ENCODE assay signal across 1 cellular context in the genomic region with DNA sequence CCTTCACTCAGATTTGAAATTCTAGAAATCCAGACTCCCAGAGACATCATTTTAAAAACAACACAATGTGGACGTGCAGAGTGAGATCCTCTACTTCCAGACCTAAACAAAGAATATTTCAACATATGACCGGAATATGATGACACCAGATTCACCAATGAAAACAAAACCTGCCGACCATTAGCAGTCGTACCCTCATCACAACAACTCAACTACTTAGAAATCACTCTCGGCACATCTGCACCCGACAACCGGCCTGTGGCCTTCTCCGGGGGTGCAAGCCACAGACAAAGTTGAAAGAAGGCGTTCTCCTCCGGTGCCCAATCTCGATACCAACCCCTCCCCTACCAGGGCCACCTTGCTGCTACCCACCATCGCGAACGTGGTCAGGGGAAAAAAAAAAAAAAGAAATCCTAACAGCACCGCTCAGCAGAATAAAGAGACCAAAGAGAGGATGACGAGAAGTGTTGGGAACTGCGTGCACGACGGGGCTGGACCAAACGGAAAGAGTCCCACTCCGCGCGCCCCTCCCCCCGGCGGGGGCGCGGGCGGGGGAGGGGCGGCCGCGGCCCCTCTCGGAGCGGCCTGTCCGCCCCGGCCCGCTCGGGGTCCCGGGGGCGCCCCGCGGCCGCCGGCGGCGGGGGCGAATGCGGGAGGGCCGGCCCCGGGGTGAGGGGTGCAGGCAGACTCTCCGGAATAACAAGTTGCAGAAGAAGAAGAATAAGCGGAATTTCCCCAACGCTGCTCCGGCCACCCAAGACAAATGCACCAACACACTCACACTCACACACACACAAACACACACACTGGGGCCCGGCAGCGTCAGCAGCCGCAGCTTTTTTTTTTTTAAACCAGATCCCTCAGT.
TF ChIP-seq lines count a peak whose summit lies in the region.

No MANE protein-coding gene starts in this region.

TF ChIP-seq in K562, 482 proteins besides CTCF, POLR2A, EP300 and RAD21 (continued from another document and continues in another):
- TF ChIP-seq, protein P1, sequence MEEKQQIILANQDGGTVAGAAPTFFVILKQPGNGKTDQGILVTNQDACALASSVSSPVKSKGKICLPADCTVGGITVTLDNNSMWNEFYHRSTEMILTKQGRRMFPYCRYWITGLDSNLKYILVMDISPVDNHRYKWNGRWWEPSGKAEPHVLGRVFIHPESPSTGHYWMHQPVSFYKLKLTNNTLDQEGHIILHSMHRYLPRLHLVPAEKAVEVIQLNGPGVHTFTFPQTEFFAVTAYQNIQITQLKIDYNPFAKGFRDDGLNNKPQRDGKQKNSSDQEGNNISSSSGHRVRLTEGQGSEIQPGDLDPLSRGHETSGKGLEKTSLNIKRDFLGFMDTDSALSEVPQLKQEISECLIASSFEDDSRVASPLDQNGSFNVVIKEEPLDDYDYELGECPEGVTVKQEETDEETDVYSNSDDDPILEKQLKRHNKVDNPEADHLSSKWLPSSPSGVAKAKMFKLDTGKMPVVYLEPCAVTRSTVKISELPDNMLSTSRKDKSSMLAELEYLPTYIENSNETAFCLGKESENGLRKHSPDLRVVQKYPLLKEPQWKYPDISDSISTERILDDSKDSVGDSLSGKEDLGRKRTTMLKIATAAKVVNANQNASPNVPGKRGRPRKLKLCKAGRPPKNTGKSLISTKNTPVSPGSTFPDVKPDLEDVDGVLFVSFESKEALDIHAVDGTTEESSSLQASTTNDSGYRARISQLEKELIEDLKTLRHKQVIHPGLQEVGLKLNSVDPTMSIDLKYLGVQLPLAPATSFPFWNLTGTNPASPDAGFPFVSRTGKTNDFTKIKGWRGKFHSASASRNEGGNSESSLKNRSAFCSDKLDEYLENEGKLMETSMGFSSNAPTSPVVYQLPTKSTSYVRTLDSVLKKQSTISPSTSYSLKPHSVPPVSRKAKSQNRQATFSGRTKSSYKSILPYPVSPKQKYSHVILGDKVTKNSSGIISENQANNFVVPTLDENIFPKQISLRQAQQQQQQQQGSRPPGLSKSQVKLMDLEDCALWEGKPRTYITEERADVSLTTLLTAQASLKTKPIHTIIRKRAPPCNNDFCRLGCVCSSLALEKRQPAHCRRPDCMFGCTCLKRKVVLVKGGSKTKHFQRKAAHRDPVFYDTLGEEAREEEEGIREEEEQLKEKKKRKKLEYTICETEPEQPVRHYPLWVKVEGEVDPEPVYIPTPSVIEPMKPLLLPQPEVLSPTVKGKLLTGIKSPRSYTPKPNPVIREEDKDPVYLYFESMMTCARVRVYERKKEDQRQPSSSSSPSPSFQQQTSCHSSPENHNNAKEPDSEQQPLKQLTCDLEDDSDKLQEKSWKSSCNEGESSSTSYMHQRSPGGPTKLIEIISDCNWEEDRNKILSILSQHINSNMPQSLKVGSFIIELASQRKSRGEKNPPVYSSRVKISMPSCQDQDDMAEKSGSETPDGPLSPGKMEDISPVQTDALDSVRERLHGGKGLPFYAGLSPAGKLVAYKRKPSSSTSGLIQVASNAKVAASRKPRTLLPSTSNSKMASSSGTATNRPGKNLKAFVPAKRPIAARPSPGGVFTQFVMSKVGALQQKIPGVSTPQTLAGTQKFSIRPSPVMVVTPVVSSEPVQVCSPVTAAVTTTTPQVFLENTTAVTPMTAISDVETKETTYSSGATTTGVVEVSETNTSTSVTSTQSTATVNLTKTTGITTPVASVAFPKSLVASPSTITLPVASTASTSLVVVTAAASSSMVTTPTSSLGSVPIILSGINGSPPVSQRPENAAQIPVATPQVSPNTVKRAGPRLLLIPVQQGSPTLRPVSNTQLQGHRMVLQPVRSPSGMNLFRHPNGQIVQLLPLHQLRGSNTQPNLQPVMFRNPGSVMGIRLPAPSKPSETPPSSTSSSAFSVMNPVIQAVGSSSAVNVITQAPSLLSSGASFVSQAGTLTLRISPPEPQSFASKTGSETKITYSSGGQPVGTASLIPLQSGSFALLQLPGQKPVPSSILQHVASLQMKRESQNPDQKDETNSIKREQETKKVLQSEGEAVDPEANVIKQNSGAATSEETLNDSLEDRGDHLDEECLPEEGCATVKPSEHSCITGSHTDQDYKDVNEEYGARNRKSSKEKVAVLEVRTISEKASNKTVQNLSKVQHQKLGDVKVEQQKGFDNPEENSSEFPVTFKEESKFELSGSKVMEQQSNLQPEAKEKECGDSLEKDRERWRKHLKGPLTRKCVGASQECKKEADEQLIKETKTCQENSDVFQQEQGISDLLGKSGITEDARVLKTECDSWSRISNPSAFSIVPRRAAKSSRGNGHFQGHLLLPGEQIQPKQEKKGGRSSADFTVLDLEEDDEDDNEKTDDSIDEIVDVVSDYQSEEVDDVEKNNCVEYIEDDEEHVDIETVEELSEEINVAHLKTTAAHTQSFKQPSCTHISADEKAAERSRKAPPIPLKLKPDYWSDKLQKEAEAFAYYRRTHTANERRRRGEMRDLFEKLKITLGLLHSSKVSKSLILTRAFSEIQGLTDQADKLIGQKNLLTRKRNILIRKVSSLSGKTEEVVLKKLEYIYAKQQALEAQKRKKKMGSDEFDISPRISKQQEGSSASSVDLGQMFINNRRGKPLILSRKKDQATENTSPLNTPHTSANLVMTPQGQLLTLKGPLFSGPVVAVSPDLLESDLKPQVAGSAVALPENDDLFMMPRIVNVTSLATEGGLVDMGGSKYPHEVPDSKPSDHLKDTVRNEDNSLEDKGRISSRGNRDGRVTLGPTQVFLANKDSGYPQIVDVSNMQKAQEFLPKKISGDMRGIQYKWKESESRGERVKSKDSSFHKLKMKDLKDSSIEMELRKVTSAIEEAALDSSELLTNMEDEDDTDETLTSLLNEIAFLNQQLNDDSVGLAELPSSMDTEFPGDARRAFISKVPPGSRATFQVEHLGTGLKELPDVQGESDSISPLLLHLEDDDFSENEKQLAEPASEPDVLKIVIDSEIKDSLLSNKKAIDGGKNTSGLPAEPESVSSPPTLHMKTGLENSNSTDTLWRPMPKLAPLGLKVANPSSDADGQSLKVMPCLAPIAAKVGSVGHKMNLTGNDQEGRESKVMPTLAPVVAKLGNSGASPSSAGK (IDR thresholded peaks at IDR 0.05): no peak
- TF ChIP-seq TEAD4 (IDR thresholded peaks at IDR 0.05; ENCODE audit: low read length): no peak
- no peak for TF ChIP-seq TEAD4 (CRISPR knock-in tag; IDR thresholded peaks at IDR 0.05; ENCODE audit: borderline replicate concordance)
- no peak for TF ChIP-seq ZNF354B (CRISPR knock-in tag; IDR thresholded peaks at IDR 0.05)
- TF ChIP-seq, protein P2, sequence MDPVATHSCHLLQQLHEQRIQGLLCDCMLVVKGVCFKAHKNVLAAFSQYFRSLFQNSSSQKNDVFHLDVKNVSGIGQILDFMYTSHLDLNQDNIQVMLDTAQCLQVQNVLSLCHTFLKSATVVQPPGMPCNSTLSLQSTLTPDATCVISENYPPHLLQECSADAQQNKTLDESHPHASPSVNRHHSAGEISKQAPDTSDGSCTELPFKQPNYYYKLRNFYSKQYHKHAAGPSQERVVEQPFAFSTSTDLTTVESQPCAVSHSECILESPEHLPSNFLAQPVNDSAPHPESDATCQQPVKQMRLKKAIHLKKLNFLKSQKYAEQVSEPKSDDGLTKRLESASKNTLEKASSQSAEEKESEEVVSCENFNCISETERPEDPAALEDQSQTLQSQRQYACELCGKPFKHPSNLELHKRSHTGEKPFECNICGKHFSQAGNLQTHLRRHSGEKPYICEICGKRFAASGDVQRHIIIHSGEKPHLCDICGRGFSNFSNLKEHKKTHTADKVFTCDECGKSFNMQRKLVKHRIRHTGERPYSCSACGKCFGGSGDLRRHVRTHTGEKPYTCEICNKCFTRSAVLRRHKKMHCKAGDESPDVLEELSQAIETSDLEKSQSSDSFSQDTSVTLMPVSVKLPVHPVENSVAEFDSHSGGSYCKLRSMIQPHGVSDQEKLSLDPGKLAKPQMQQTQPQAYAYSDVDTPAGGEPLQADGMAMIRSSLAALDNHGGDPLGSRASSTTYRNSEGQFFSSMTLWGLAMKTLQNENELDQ (CRISPR knock-in tag; IDR thresholded peaks at IDR 0.05; ENCODE audit: borderline replicate concordance): no peak
- no peak for TF ChIP-seq ZNF263 (CRISPR knock-in tag; IDR thresholded peaks at IDR 0.05; ENCODE audit: borderline replicate concordance)
- no peak for TF ChIP-seq FOXA3 (CRISPR knock-in tag; conservative IDR thresholded peaks at IDR 0.05 in 1 of 2, IDR thresholded peaks at IDR 0.05 in 1 of 2)
- TF ChIP-seq, protein P3, sequence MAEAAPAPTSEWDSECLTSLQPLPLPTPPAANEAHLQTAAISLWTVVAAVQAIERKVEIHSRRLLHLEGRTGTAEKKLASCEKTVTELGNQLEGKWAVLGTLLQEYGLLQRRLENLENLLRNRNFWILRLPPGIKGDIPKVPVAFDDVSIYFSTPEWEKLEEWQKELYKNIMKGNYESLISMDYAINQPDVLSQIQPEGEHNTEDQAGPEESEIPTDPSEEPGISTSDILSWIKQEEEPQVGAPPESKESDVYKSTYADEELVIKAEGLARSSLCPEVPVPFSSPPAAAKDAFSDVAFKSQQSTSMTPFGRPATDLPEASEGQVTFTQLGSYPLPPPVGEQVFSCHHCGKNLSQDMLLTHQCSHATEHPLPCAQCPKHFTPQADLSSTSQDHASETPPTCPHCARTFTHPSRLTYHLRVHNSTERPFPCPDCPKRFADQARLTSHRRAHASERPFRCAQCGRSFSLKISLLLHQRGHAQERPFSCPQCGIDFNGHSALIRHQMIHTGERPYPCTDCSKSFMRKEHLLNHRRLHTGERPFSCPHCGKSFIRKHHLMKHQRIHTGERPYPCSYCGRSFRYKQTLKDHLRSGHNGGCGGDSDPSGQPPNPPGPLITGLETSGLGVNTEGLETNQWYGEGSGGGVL (CRISPR knock-in tag; IDR thresholded peaks at IDR 0.05): no peak
- TF ChIP-seq, protein P4, sequence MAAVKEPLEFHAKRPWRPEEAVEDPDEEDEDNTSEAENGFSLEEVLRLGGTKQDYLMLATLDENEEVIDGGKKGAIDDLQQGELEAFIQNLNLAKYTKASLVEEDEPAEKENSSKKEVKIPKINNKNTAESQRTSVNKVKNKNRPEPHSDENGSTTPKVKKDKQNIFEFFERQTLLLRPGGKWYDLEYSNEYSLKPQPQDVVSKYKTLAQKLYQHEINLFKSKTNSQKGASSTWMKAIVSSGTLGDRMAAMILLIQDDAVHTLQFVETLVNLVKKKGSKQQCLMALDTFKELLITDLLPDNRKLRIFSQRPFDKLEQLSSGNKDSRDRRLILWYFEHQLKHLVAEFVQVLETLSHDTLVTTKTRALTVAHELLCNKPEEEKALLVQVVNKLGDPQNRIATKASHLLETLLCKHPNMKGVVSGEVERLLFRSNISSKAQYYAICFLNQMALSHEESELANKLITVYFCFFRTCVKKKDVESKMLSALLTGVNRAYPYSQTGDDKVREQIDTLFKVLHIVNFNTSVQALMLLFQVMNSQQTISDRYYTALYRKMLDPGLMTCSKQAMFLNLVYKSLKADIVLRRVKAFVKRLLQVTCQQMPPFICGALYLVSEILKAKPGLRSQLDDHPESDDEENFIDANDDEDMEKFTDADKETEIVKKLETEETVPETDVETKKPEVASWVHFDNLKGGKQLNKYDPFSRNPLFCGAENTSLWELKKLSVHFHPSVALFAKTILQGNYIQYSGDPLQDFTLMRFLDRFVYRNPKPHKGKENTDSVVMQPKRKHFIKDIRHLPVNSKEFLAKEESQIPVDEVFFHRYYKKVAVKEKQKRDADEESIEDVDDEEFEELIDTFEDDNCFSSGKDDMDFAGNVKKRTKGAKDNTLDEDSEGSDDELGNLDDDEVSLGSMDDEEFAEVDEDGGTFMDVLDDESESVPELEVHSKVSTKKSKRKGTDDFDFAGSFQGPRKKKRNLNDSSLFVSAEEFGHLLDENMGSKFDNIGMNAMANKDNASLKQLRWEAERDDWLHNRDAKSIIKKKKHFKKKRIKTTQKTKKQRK (IDR thresholded peaks at IDR 0.05; ENCODE audit: borderline replicate concordance, low read depth, low read length): no peak
- TF ChIP-seq PTBP1 (IDR thresholded peaks at IDR 0.05; ENCODE audit: low read depth, low read length): no peak
- TF ChIP-seq, protein P5, sequence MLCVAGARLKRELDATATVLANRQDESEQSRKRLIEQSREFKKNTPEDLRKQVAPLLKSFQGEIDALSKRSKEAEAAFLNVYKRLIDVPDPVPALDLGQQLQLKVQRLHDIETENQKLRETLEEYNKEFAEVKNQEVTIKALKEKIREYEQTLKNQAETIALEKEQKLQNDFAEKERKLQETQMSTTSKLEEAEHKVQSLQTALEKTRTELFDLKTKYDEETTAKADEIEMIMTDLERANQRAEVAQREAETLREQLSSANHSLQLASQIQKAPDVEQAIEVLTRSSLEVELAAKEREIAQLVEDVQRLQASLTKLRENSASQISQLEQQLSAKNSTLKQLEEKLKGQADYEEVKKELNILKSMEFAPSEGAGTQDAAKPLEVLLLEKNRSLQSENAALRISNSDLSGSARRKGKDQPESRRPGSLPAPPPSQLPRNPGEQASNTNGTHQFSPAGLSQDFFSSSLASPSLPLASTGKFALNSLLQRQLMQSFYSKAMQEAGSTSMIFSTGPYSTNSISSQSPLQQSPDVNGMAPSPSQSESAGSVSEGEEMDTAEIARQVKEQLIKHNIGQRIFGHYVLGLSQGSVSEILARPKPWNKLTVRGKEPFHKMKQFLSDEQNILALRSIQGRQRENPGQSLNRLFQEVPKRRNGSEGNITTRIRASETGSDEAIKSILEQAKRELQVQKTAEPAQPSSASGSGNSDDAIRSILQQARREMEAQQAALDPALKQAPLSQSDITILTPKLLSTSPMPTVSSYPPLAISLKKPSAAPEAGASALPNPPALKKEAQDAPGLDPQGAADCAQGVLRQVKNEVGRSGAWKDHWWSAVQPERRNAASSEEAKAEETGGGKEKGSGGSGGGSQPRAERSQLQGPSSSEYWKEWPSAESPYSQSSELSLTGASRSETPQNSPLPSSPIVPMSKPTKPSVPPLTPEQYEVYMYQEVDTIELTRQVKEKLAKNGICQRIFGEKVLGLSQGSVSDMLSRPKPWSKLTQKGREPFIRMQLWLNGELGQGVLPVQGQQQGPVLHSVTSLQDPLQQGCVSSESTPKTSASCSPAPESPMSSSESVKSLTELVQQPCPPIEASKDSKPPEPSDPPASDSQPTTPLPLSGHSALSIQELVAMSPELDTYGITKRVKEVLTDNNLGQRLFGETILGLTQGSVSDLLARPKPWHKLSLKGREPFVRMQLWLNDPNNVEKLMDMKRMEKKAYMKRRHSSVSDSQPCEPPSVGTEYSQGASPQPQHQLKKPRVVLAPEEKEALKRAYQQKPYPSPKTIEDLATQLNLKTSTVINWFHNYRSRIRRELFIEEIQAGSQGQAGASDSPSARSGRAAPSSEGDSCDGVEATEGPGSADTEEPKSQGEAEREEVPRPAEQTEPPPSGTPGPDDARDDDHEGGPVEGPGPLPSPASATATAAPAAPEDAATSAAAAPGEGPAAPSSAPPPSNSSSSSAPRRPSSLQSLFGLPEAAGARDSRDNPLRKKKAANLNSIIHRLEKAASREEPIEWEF (CRISPR knock-in tag; IDR thresholded peaks at IDR 0.05): no peak
- no peak for TF ChIP-seq CREBBP (IDR thresholded peaks at IDR 0.05; ENCODE audit: low read depth, low read length)
- TF ChIP-seq SPI1 (IDR thresholded peaks at IDR 0.05; ENCODE audit: borderline replicate concordance, low read depth, low read length): no peak
- TF ChIP-seq, protein P6, sequence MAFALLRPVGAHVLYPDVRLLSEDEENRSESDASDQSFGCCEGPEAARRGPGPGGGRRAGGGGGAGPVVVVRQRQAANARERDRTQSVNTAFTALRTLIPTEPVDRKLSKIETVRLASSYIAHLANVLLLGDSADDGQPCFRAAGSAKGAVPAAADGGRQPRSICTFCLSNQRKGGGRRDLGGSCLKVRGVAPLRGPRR (CRISPR knock-in tag; IDR thresholded peaks at IDR 0.05): no peak
- no peak for TF ChIP-seq SIX5 (IDR thresholded peaks at IDR 0.05; ENCODE audit: borderline replicate concordance in 1 of 2, insufficient read depth in 1 of 2, low read depth in 1 of 2, low read length in 2 of 2)
- no peak for TF ChIP-seq ESRRA (IDR thresholded peaks at IDR 0.05; ENCODE audit: borderline replicate concordance, low read depth)
